Comparison of ENCODE assay signal across 2 cellular contexts in the genomic region with DNA sequence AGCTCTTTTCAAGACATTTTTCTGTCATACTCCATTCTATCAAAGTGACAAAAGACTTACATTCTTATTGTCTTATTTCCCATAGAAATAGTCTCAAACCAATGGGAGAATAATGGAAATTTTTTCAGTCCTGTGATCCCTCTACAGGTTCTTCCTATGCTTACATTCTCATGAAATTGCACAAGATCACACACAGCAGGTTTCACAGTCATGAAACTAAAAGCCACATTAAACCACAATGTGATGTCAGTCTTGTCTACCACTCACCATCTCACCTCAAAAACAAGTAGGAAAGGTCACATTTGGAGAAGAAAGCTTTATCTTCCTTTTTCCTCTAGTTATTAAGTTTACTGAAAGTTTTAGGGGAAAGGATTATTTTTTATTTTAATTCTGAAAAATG.
A peak's percentile ranks its signal among the peaks of the same experiment; 100 is the strongest.
TF ChIP-seq lines count a peak whose summit lies in the region.

No MANE protein-coding gene starts in this region.

TF ChIP-seq in GM12878, 131 proteins besides CTCF, POLR2A, EP300 and RAD21:
- TF ChIP-seq LARP7 (IDR thresholded peaks at IDR 0.05) (no peak), YY1 (IDR thresholded peaks at IDR 0.05; ENCODE audit: low read depth, low read length) (no peak), EGR1 (IDR thresholded peaks at IDR 0.05; ENCODE audit: borderline replicate concordance in 1 of 2, low read depth in 2 of 2, low read length in 2 of 2) (no peak), TCF7 (IDR thresholded peaks at IDR 0.05; ENCODE audit: borderline replicate concordance) (no peak), RUNX3 (IDR thresholded peaks at IDR 0.05; ENCODE audit: low read length) (peak; percentile 18; the same call in 1 of the 2 replicates), ATF7 (IDR thresholded peaks at IDR 0.05; ENCODE audit: low read depth) (peak; percentile 55), ELK1 (IDR thresholded peaks at IDR 0.05; ENCODE audit: low read depth, low read length) (no peak), CREB1 (IDR thresholded peaks at IDR 0.05; ENCODE audit: low read depth) (no peak), STAT1 (conservative IDR thresholded peaks at IDR 0.05) (no peak)

TF ChIP-seq in neural cell, 6 proteins besides CTCF, POLR2A, EP300 and RAD21:
- TF ChIP-seq POLR2AphosphoS5 (IDR thresholded peaks at IDR 0.05): no peak
- TF ChIP-seq MXI1 (conservative IDR thresholded peaks at IDR 0.05; ENCODE audit: poor library complexity, severe bottlenecking): no peak
- TF ChIP-seq TAF1 (IDR thresholded peaks at IDR 0.05; ENCODE audit: low read depth): no peak
- TF ChIP-seq REST (IDR thresholded peaks at IDR 0.05; ENCODE audit: borderline replicate concordance): no peak
- TF ChIP-seq SMC3 (conservative IDR thresholded peaks at IDR 0.05; ENCODE audit: poor library complexity): no peak
- TF ChIP-seq EZH2 (IDR thresholded peaks at IDR 0.05; ENCODE audit: borderline replicate concordance, insufficient read depth, low read length, poor library complexity, severe bottlenecking): no peak
